8 cellular contexts compared by ENCODE assay signal in the genomic region with DNA sequence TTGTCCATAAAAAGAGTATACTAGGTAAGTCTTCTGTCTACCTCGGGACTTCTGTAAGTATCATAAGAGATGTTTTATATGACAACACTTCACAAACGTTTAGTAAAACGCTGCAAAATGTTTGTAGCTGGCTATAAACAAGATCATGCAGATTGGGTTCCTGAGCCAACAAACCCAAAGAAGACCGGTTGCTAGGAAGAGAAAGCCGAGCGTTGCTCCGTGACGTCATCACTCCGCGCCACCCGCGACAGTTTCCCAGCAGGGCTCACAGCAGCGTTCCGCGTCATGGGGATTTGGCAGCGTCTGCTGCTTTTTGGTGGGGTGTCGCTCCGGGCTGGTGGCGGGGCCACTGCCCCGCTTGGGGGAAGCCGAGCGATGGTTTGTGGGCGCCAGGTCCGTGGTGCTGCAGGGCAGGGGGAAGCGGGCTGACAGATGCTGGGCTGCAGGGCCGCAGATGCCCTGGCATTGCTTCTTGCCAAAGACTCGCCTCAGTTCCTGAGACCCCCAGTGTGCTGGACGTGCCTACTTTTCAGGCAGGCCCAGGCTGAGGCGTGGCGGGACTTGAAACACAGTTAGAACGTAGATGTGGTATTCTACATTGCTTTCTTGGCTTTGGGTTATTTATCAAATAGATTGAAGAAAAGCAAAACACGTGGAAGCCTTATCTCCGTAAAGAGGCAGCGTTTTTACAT. TPM values are rescaled to one million over a fixed set of nuclear protein-coding genes. Genes with fewer than 3 reads are reported as not detected.
A peak's percentile ranks its signal among the peaks of the same experiment; 100 is the strongest.
DNase-seq lines count a peak whose midpoint lies in the region; TF ChIP-seq lines count a peak whose summit lies in the region.

A gene with protein sequence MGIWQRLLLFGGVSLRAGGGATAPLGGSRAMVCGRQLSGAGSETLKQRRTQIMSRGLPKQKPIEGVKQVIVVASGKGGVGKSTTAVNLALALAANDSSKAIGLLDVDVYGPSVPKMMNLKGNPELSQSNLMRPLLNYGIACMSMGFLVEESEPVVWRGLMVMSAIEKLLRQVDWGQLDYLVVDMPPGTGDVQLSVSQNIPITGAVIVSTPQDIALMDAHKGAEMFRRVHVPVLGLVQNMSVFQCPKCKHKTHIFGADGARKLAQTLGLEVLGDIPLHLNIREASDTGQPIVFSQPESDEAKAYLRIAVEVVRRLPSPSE (plus strand): TSS at position 250 of the 692 bp plus-strand sequence. CDS start 36 bp downstream, at position 286.

- H3K56ac ChIP-seq in mesendoderm (ENCODE audit: low read length): peak within 1 kb of the TSS; percentile 94

- H3K9ac ChIP-seq in endocrine pancreas (ENCODE audit: control insufficient read depth, insufficient read depth, low read length) (peak within 1 kb of the TSS; percentile 81), mesendoderm (ENCODE audit: low read length) (peak within 1 kb of the TSS; percentile 87)

- H2BK120ac ChIP-seq in mesendoderm (ENCODE audit: low read depth, low read length): no peak within 1 kb of the TSS

- peak within 1 kb of the TSS; percentile 86 for H3K4me3 ChIP-seq in endocrine pancreas (ENCODE audit: control insufficient read depth, insufficient read depth, low read length)
- peak within 1 kb of the TSS; percentile 77 for H3K4me3 ChIP-seq in mesendoderm (ENCODE audit: low read length)

- no peaks in the 10 kb centered on the region for H3K9me3 ChIP-seq in endocrine pancreas (ENCODE audit: control insufficient read depth, low read length)

- H3K4me1 ChIP-seq in endocrine pancreas (ENCODE audit: control insufficient read depth, insufficient read depth, low read length) (no peaks in the 10 kb centered on the region), mesendoderm (ENCODE audit: control insufficient read depth, low read depth, low read length) (no peaks in the 10 kb centered on the region)

- no peak within 1 kb of the TSS for H3K4ac ChIP-seq in mesendoderm (ENCODE audit: low read depth, low read length)

- no peak for TF ChIP-seq CTCF in GM20000 (IDR thresholded peaks at IDR 0.05; ENCODE audit: extremely low read depth, missing control alignments)

- no peak within 1 kb of the TSS for H2BK5ac ChIP-seq in mesendoderm (ENCODE audit: low read length)

- peak within 1 kb of the TSS; percentile 84 for H3K4me2 ChIP-seq in mesendoderm (ENCODE audit: low read length)

- H3K23ac ChIP-seq in mesendoderm (ENCODE audit: low read length): no peak within 1 kb of the TSS

- WGBS in mesendoderm (ENCODE audit: extremely low coverage, insufficient coverage, low lambda C conversion rate): no CpG with 5 or more reads among the region's 34 CpGs

- no peak within 1 kb of the TSS for H3K18ac ChIP-seq in mesendoderm (ENCODE audit: low read length)

- H3K27ac ChIP-seq in mesendoderm (ENCODE audit: low read depth, low read length): no peak within 1 kb of the TSS

- no peaks in the 10 kb centered on the region for H3K36me3 ChIP-seq in endocrine pancreas (ENCODE audit: control insufficient read depth, insufficient read depth, low read length)
- H3K36me3 ChIP-seq in mesendoderm (ENCODE audit: control insufficient read depth, insufficient read depth, low read length): no peaks in the 10 kb centered on the region

- no peak within 1 kb of the TSS for H2AK5ac ChIP-seq in mesendoderm (ENCODE audit: low read length)

- H4K8ac ChIP-seq in mesendoderm (ENCODE audit: low read depth, low read length): no peak within 1 kb of the TSS

- H3K79me2 ChIP-seq in mesendoderm (ENCODE audit: control insufficient read depth, insufficient read depth, low read length): no peaks in the 10 kb centered on the region

- no peak within 1 kb of the TSS for H2BK15ac ChIP-seq in mesendoderm (replicated peaks; ENCODE audit: low read depth)

- DNase-seq in CMK (ENCODE audit: low read depth) (peak; percentile 86), GM20000 (ENCODE audit: low spot score) (peak; percentile 97), HT-29 (ENCODE audit: low spot score) (peak; percentile 92), NOMO-1 (lab: John Stamatoyannopoulos, UW; ENCODE audit: unreplicated experiment in 2 of 2) (peak; percentile 91 to 92), mesendoderm (peak; percentile 96)
- peak; percentile 88 to 98 (median 98) for DNase-seq in activated CD8-positive, alpha-beta memory T cell treated with anti-CD3 and anti-CD28 coated beads for 48 hours (ENCODE audit: low read depth in 2 of 3, low spot score in 2 of 3)
- peak; percentile 97 for DNase-seq in stimulated activated CD8-positive, alpha-beta memory T cell treated with anti-CD3 and anti-CD28 coated beads, Interleukin-15, amount 100 ng/mL, for 1 hour (ENCODE audit: low read depth)

- H3K27me3 ChIP-seq in endocrine pancreas (ENCODE audit: control insufficient read depth, insufficient read depth, low read length): no peaks in the 10 kb centered on the region
- no peaks in the 10 kb centered on the region for H3K27me3 ChIP-seq in mesendoderm (ENCODE audit: insufficient read depth, low read length, poor library complexity)

- H3K79me1 ChIP-seq in mesendoderm (ENCODE audit: low read length): no peaks in the 10 kb centered on the region

- no peak within 1 kb of the TSS for H4K5ac ChIP-seq in mesendoderm (ENCODE audit: low read length)

RNA-seq across cellular contexts. Expression of the gene that starts here (rescaled TPM):
- total RNA-seq in HT-29 (2014; rRNA removed; shearing (Covaris generic)): 4.4 and 4.6 TPM in 2 replicates
- 6.5 TPM for polyA plus RNA-seq in mesendoderm (2013, experiment 1 of 2)
- 6.4 TPM for polyA plus RNA-seq in mesendoderm (2013, experiment 2 of 2)
